Comparison of ENCODE assay signal across 11 cellular contexts in genomic region chr6:127547215-127547614, GRCh38. TPM values are rescaled to one million over a fixed set of nuclear protein-coding genes. Genes with fewer than 3 reads are reported as not detected.
A peak's percentile ranks its signal among the peaks of the same experiment; 100 is the strongest.
DNase-seq lines count a peak whose midpoint lies in the region; ATAC-seq and TF ChIP-seq lines count a peak whose summit lies in the region.
"Had no signal": no experiment of that assay in that cellular context is flagged by ENCODE, and none has a peak within 500 bp of the region (broad histone marks: within the 10 kb centered on the region; RNA-seq: fewer than 3 reads in every experiment).

No MANE protein-coding gene starts in this region.

- H3K27me3 Mint-ChIP-seq in stimulated activated naive B cell treated with anti-CD40 and anti-IgM and Interleukin-4, amounts not matched to agents 10 μg/mL and 1 μg/mL and 100 μg/mL, for 72 hours, result peaks cover 21 to 35% of the 10 kb centered on the region in 2 donors
- H3K27me3 Mint-ChIP-seq in chondrocyte (ENCODE audit: low read depth), result peaks cover 10% of the 10 kb centered on the region

- no peak overlapping the region for H3K27ac ChIP-seq in MM.1S (ENCODE audit: low read length)

- no peaks in the 10 kb centered on the region for H3K79me2 ChIP-seq in MM.1S (ENCODE audit: low read length)

- no peaks in the 10 kb centered on the region for H3K9me3 Mint-ChIP-seq in stimulated activated naive B cell treated with anti-CD40 and anti-IgM and Interleukin-4, amounts not matched to agents 10 μg/mL and 1 μg/mL and 100 μg/mL, for 72 hours
- H3K9me3 Mint-ChIP-seq in chondrocyte (ENCODE audit: low read depth), result no peaks in the 10 kb centered on the region
- H3K9me3 Mint-ChIP-seq: nephron had no signal

- no peak overlapping the region for H2AFZ ChIP-seq in MM.1S (ENCODE audit: low read length)

- H3K4me1 Mint-ChIP-seq in stimulated activated naive B cell treated with anti-CD40 and anti-IgM and Interleukin-4, amounts not matched to agents 10 μg/mL and 1 μg/mL and 100 μg/mL, for 72 hours, result no peaks in the 10 kb centered on the region
- H3K4me1 Mint-ChIP-seq in chondrocyte (ENCODE audit: low read depth), result peaks cover 18% of the 10 kb centered on the region
- H3K4me1 Mint-ChIP-seq: nephron had no signal

- peak; percentile 68 for DNase-seq in activated effector memory CD4-positive, alpha-beta T cell treated with anti-CD3 and anti-CD28 coated beads, Interleukin-2, amount 50 U/mL, for 16 hours
- no peak for DNase-seq in activated effector memory CD4-positive, alpha-beta T cell treated with Interleukin-2 at 50 U/mL for 16 hours
- DNase-seq in MM.1S (peak; percentile 16), dermis blood vessel endothelial cell (peak; percentile 13), chondrocyte (ENCODE audit: low spot score) (no peak), GF-D8 (lab: John Stamatoyannopoulos, UW) (no peak)
- no peak for DNase-seq in stimulated activated naive B cell treated with anti-CD40 and anti-IgM and Interleukin-4, amounts not matched to agents 10 μg/mL and 1 μg/mL and 100 μg/mL, for 72 hours
- DNase-seq: DMS153 had no signal

- H3K27ac Mint-ChIP-seq in stimulated activated naive B cell treated with anti-CD40 and anti-IgM and Interleukin-4, amounts not matched to agents 10 μg/mL and 1 μg/mL and 100 μg/mL, for 72 hours, result no peak overlapping the region
- H3K27ac Mint-ChIP-seq in chondrocyte (ENCODE audit: unreplicated experiment), result no peak overlapping the region
- H3K27ac Mint-ChIP-seq: nephron had no signal

- no peaks in the 10 kb centered on the region for H3K4me1 ChIP-seq in MM.1S (ENCODE audit: low read length)

- H3K36me3 Mint-ChIP-seq in stimulated activated naive B cell treated with anti-CD40 and anti-IgM and Interleukin-4, amounts not matched to agents 10 μg/mL and 1 μg/mL and 100 μg/mL, for 72 hours, result no peaks in the 10 kb centered on the region
- no peaks in the 10 kb centered on the region for H3K36me3 Mint-ChIP-seq in chondrocyte (ENCODE audit: low read depth)

- no peak overlapping the region for H3K4me3 Mint-ChIP-seq in stimulated activated naive B cell treated with anti-CD40 and anti-IgM and Interleukin-4, amounts not matched to agents 10 μg/mL and 1 μg/mL and 100 μg/mL, for 72 hours
- no peak overlapping the region for H3K4me3 Mint-ChIP-seq in chondrocyte (ENCODE audit: unreplicated experiment)
- H3K4me3 Mint-ChIP-seq: nephron had no signal

- H3K9me3 ChIP-seq in MM.1S (replicated peaks; ENCODE audit: insufficient read depth, low read length), result no peaks in the 10 kb centered on the region

- no peaks in the 10 kb centered on the region for H4K20me1 ChIP-seq in MM.1S (ENCODE audit: insufficient read depth, low read length)

- H3K27me3 ChIP-seq in MM.1S (replicated peaks; ENCODE audit: insufficient read depth, low read length), result no peaks in the 10 kb centered on the region

- no peak overlapping the region for H3K9ac ChIP-seq in MM.1S (ENCODE audit: low read length)

- no peak overlapping the region for H3K4me2 ChIP-seq in MM.1S (ENCODE audit: low read depth, low read length)

- TF ChIP-seq CTCF in MM.1S (IDR thresholded peaks at IDR 0.05; ENCODE audit: low read length) (peak; percentile 38), chondrocyte (IDR thresholded peaks at IDR 0.05) (no peak)

- H3K36me3 ChIP-seq in MM.1S (replicated peaks; ENCODE audit: insufficient read depth, low read length), result no peaks in the 10 kb centered on the region

- H3K4me3 ChIP-seq in MM.1S (ENCODE audit: low read length), result no peak overlapping the region

- H3F3A ChIP-seq in MM.1S (ENCODE audit: insufficient read depth, low read length), result no peaks in the 10 kb centered on the region

- H3K9me2 ChIP-seq in MM.1S (replicated peaks; ENCODE audit: insufficient read depth, low read length), result no peaks in the 10 kb centered on the region

- peak; percentile 53 to 64 for ATAC-seq in stimulated activated naive B cell treated with anti-CD40 and anti-IgM and Interleukin-4, amounts not matched to agents 10 μg/mL and 1 μg/mL and 100 μg/mL, for 72 hours (replicated peaks)
- no peak for ATAC-seq in HG02571 (IDR thresholded peaks at IDR 0.05; ENCODE audit: unreplicated experiment)

RNA-seq across cellular contexts. Expression of gene C6orf58, which starts 29.8 kb away (rescaled TPM):
- not detected in 2 replicates for total RNA-seq in dermis blood vessel endothelial cell
- total RNA-seq in chondrocyte, result not detected in 3 replicates
- total RNA-seq: T-helper 1 cell treated with Interleukin-12 subunit alpha and Interleukin-12 subunit beta and Interleukin-4 antibody, amounts not matched to agents 30 ng/mL and 1 ng/mL, for 36 hours had no signal

Comparison
In these comparisons a context has a peak if more than half of its experiments do, and no peak if none do; other contexts are left out.
1. DNase-seq: peak in activated effector memory CD4-positive, alpha-beta T cell treated with anti-CD3 and anti-CD28 coated beads, Interleukin-2, amount 50 U/mL, for 16 hours (single experiment), MM.1S (single experiment) and dermis blood vessel endothelial cell (single experiment); none in activated effector memory CD4-positive, alpha-beta T cell treated with Interleukin-2 at 50 U/mL for 16 hours (single experiment), stimulated activated naive B cell treated with anti-CD40 and anti-IgM and Interleukin-4, amounts not matched to agents 10 μg/mL and 1 μg/mL and 100 μg/mL, for 72 hours (single experiment), chondrocyte (single experiment) and GF-D8 (single experiment).